Comparison of ENCODE assay signal across 1 cellular context in the genomic region with DNA sequence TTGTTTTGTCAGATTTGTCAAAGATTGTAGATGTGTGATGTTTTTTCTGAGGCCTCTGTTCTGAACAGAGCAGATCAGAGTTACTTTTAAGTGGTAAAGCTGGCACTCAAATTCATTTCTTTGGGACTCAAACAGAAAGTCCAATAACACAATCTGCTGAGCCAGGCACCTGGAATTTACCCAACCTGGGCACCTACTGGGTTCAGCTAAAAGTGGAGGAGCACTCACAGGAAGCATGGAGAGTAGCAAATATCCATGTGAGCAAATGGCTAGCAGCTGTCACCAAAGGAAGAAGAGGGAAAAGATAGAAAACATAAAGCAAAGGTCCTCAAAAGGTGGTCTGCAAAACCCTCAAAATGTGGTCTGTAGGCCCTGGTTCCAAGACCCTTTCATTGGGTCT.
TF ChIP-seq lines count a peak whose summit lies in the region.

No MANE protein-coding gene starts in this region.

TF ChIP-seq in WTC11, 78 proteins besides CTCF, POLR2A, EP300 and RAD21 (continued from another document):
- TF ChIP-seq IRF1 (CRISPR knock-in tag; IDR thresholded peaks at IDR 0.05) (no peak), USF1 (CRISPR knock-in tag; IDR thresholded peaks at IDR 0.05) (no peak), ZBTB21 (CRISPR knock-in tag; IDR thresholded peaks at IDR 0.05; ENCODE audit: borderline replicate concordance) (no peak)
